Comparison of ENCODE assay signal across 1 cellular context in genomic region chr20:25336561-25337422, GRCh38.
TF ChIP-seq lines count a peak whose summit lies in the region.

No MANE protein-coding gene starts in this region.

TF ChIP-seq in HepG2, 621 proteins besides CTCF, POLR2A, EP300 and RAD21 (continued from another document and continues in another):
- TF ChIP-seq THAP9 (CRISPR knock-in tag; IDR thresholded peaks at IDR 0.05; ENCODE audit: borderline replicate concordance) (peak; percentile 42; the same call in 1 of the 2 replicates), NR2F2 (IDR thresholded peaks at IDR 0.05; ENCODE audit: borderline replicate concordance, low read depth) (no peak), BCL6 (CRISPR knock-in tag; IDR thresholded peaks at IDR 0.05) (peak; percentile 24; the same call in 1 of the 2 replicates), ZNF576 (CRISPR knock-in tag; IDR thresholded peaks at IDR 0.05) (peak; percentile 85; the same call in 1 of the 2 replicates), ARNT2 (CRISPR knock-in tag; IDR thresholded peaks at IDR 0.05; ENCODE audit: low read depth) (0 out of 2 replicates have a peak, but pooled peaks have one; percentile 33), DNMT1 (CRISPR knock-in tag; IDR thresholded peaks at IDR 0.05) (no peak), MXD4 (CRISPR knock-in tag; IDR thresholded peaks at IDR 0.05) (no peak), RAD51 (IDR thresholded peaks at IDR 0.05; ENCODE audit: borderline replicate concordance) (no peak), ZNF30 (CRISPR knock-in tag; IDR thresholded peaks at IDR 0.05) (no peak), TMF1 (CRISPR knock-in tag; IDR thresholded peaks at IDR 0.05; ENCODE audit: low read depth) (no peak), ZNF614 (CRISPR knock-in tag; IDR thresholded peaks at IDR 0.05; ENCODE audit: borderline replicate concordance) (no peak), SKIL (CRISPR knock-in tag; IDR thresholded peaks at IDR 0.05; ENCODE audit: borderline replicate concordance) (no peak), NFKBIZ (CRISPR knock-in tag; IDR thresholded peaks at IDR 0.05) (0 out of 2 replicates have a peak, but pooled peaks have one; percentile 43), ZFX (CRISPR knock-in tag; IDR thresholded peaks at IDR 0.05; ENCODE audit: low read depth) (0 out of 2 replicates have a peak, but pooled peaks have one; percentile 37), ZFP91 (CRISPR knock-in tag; IDR thresholded peaks at IDR 0.05; ENCODE audit: borderline replicate concordance) (peak; percentile 34; the same call in 1 of the 2 replicates), ZNF552 (CRISPR knock-in tag; IDR thresholded peaks at IDR 0.05; ENCODE audit: borderline replicate concordance) (no peak), STAG1 (CRISPR knock-in tag; IDR thresholded peaks at IDR 0.05) (peak; percentile 96), ZBTB33 (CRISPR knock-in tag; IDR thresholded peaks at IDR 0.05) (0 out of 2 replicates have a peak, but pooled peaks have one; percentile 26), GABPB1 (CRISPR knock-in tag; IDR thresholded peaks at IDR 0.05) (0 out of 2 replicates have a peak, but pooled peaks have one; percentile 6), MLX (CRISPR knock-in tag; IDR thresholded peaks at IDR 0.05) (no peak), ZNF589 (CRISPR knock-in tag; conservative IDR thresholded peaks at IDR 0.05) (no peak), ZNF768 (CRISPR knock-in tag; IDR thresholded peaks at IDR 0.05) (0 out of 2 replicates have a peak, but pooled peaks have one; percentile 13), HNRNPUL1 (IDR thresholded peaks at IDR 0.05; ENCODE audit: low read depth, low read length) (no peak), EED (CRISPR knock-in tag; IDR thresholded peaks at IDR 0.05) (peak; percentile 68; the same call in 1 of the 2 replicates), ZHX1 (CRISPR knock-in tag; IDR thresholded peaks at IDR 0.05; ENCODE audit: low read depth) (no peak), DRAP1 (CRISPR knock-in tag; IDR thresholded peaks at IDR 0.05) (no peak), FOXP4 (CRISPR knock-in tag; IDR thresholded peaks at IDR 0.05) (peak; percentile 44; the same call in 1 of the 2 replicates), ZNF180 (CRISPR knock-in tag; IDR thresholded peaks at IDR 0.05; ENCODE audit: borderline replicate concordance, low read depth) (no peak), ZNF740 (CRISPR knock-in tag; IDR thresholded peaks at IDR 0.05) (no peak), ZNF839 (CRISPR knock-in tag; IDR thresholded peaks at IDR 0.05; ENCODE audit: borderline replicate concordance) (peak; percentile 49; the same call in 1 of the 2 replicates), BHLHE40 (IDR thresholded peaks at IDR 0.05; ENCODE audit: low read length) (peak; percentile 40; the same call in 1 of the 2 replicates), E2F1 (CRISPR knock-in tag; IDR thresholded peaks at IDR 0.05) (no peak), FOXO1 (CRISPR knock-in tag; IDR thresholded peaks at IDR 0.05) (0 out of 2 replicates have a peak, but pooled peaks have one; percentile 32), TBP (CRISPR knock-in tag; IDR thresholded peaks at IDR 0.05) (no peak), ZNF567 (CRISPR knock-in tag; IDR thresholded peaks at IDR 0.05; ENCODE audit: borderline replicate concordance) (no peak), ZSCAN20 (CRISPR knock-in tag; IDR thresholded peaks at IDR 0.05; ENCODE audit: borderline replicate concordance) (no peak), LRRFIP1 (CRISPR knock-in tag; conservative IDR thresholded peaks at IDR 0.05) (no peak), ZNF383 (CRISPR knock-in tag; IDR thresholded peaks at IDR 0.05; ENCODE audit: borderline replicate concordance) (no peak)
